Comparison of ENCODE assay signal across 8 cellular contexts in the genomic region with DNA sequence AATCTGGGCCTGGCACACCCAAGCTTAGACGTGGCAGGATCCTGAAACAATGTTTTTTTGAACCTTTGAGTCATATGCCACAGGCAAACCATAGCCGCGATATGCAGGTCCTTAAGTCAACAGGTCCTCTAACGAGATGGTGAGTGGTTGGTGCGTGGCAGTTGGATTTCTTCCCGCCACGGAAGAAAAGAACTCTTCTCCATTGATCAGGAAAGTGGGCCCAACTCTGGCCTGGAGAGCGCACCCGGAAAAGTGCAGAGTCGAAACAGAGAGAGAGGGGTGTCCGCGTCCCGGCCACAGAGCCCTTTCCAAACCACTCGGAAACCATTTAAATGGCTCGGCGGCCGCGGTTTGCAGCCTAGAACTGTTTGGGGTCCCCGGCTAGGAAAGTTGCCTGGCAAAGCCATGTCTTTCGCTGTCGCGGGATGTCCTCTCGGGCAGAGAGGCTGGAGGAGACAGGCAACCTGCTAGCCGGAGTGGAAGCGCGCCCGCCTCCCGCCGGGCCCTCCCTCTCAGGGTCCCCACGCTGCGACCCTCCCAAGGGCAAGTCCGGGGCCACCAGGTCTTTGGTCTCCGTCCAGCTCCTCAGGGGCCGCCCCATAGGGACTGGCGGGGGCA. TPM values are rescaled to one million over a fixed set of nuclear protein-coding genes. Genes with fewer than 3 reads are reported as not detected.
DNase-seq lines count a peak whose midpoint lies in the region; ATAC-seq and TF ChIP-seq lines count a peak whose summit lies in the region.

No MANE protein-coding gene starts in this region.

- H3K4me3 ChIP-seq in foreskin fibroblast (ENCODE audit: low read depth in 1 of 2, low read length in 2 of 2) (peak overlapping the region; percentile 54 to 55), ovary (peak overlapping the region; percentile 43), uterus (peak overlapping the region in 1 of 2 donors; percentile 33)

- POLR2A ChIA-PET in activated CD4-positive, alpha-beta memory T cell treated with anti-CD3 and anti-CD28 coated beads for 36 hours (lab: Charles Lee), result no interaction called here

- H3K9me3 ChIP-seq in ovary (no peaks in the 10 kb centered on the region), uterus (no peaks in the 10 kb centered on the region)

- DNase-seq in NCI-H2171 treated with DMSO at 0.1 percent for 48 hours (lab: John Stamatoyannopoulos, UW) (peak; percentile 21), NCI-H2171 (lab: John Stamatoyannopoulos, UW) (no peak), foreskin fibroblast (peak in 1 of 2 donors; percentile 19), ovary (peak in 4 of 5 donors; percentile 12 to 40 (median 22)), uterus (no peak), NCI-H510A (lab: John Stamatoyannopoulos, UW) (no peak)
- peak; percentile 17 for DNase-seq in activated CD4-positive, alpha-beta memory T cell treated with anti-CD3 and anti-CD28 coated beads for 36 hours

- H3K9me3 Mint-ChIP-seq in activated CD4-positive, alpha-beta memory T cell treated with anti-CD3 and anti-CD28 coated beads for 36 hours, result no peaks in the 10 kb centered on the region

- H3K27me3 ChIP-seq in ovary (no peaks in the 10 kb centered on the region), uterus (peaks cover 4% of the 10 kb centered on the region in 2 donors)

- CTCF ChIA-PET in activated CD4-positive, alpha-beta memory T cell treated with anti-CD3 and anti-CD28 coated beads for 36 hours (lab: Charles Lee), result interaction anchor here (1.6 to 2.5 kb wide), 2 partner anchors 14 to 81 kb away, joined by 6 to 7 read pairs; no protein-coding TSS in a partner anchor

- H3K36me3 Mint-ChIP-seq in activated CD4-positive, alpha-beta memory T cell treated with anti-CD3 and anti-CD28 coated beads for 36 hours, result no peaks in the 10 kb centered on the region

- TF ChIP-seq CTCF in foreskin fibroblast (IDR thresholded peaks at IDR 0.05; ENCODE audit: low read depth, low read length) (no peak), ovary (IDR thresholded peaks at IDR 0.05) (no peak), uterus (IDR thresholded peaks at IDR 0.05) (no peak)

- WGBS in ovary, 3 donors, result 41 to 51% (median 48%) methylated on average over 31 to 35 of the region's 35 CpGs

- H3K4me1 ChIP-seq in ovary (ENCODE audit: insufficient read depth) (peaks cover 3% of the 10 kb centered on the region), uterus (peaks cover 0 to 3% of the 10 kb centered on the region in 2 donors)

- TF ChIP-seq EP300 in ovary (IDR thresholded peaks at IDR 0.05), result no peak

- peaks cover 22% of the 10 kb centered on the region for H3K27me3 Mint-ChIP-seq in activated CD4-positive, alpha-beta memory T cell treated with anti-CD3 and anti-CD28 coated beads for 36 hours

- TF ChIP-seq POLR2A in ovary (IDR thresholded peaks at IDR 0.05) (no peak), uterus (IDR thresholded peaks at IDR 0.05) (no peak)

- peak; percentile 7 for ATAC-seq in HG02885 (IDR thresholded peaks at IDR 0.05; ENCODE audit: poor library complexity, unreplicated experiment)

- H3K36me3 ChIP-seq in ovary (no peaks in the 10 kb centered on the region), uterus (no peaks in the 10 kb centered on the region)

- H3K27ac Mint-ChIP-seq in activated CD4-positive, alpha-beta memory T cell treated with anti-CD3 and anti-CD28 coated beads for 36 hours, result no peak overlapping the region

- peak overlapping the region; percentile 80 for H3K4me3 Mint-ChIP-seq in activated CD4-positive, alpha-beta memory T cell treated with anti-CD3 and anti-CD28 coated beads for 36 hours

- H3K27ac ChIP-seq in ovary, result peak overlapping the region in 1 of 2 donors; percentile 42
- no peak overlapping the region for H3K27ac ChIP-seq in uterus

- intact Hi-C loops in activated CD4-positive, alpha-beta memory T cell treated with anti-CD3 and anti-CD28 coated beads for 36 hours (cut with micrococcal nuclease), result no loop called here
- intact Hi-C loops in ovary (cut with DNase I), result no loop called here
- intact Hi-C loops in uterus (cut with DNase I; ENCODE audit: low total_unique reads), result no loop called here

- H3K4me1 Mint-ChIP-seq in activated CD4-positive, alpha-beta memory T cell treated with anti-CD3 and anti-CD28 coated beads for 36 hours (ENCODE audit: low read depth), result peaks cover 16% of the 10 kb centered on the region

RNA-seq across cellular contexts. Expression of a gene that starts 0.8 kb away (rescaled TPM):
- total RNA-seq in activated CD4-positive, alpha-beta memory T cell treated with anti-CD3 and anti-CD28 coated beads for 36 hours, result 1 to 10 TPM; 3.2 to 4.1 TPM
- total RNA-seq in ovary (10 to 100 TPM in 1 of 7 donors, 1 to 10 TPM in 6; 2.7 to 32.7 (median 6.4) TPM), uterus (10 to 100 TPM in 1 of 4 donors, 1 to 10 TPM in 1, under 1 TPM in 1, not detected in 1; 0.29 to 17.7 (median 1.6) TPM)
- 1 to 10 TPM; 2.7 to 5.2 TPM for polyA plus RNA-seq in ovary

Comparison
In these comparisons a context has a peak if more than half of its experiments do, and no peak if none do; other contexts are left out.
1. DNase-seq: peak in NCI-H2171 treated with DMSO at 0.1 percent for 48 hours (single experiment), activated CD4-positive, alpha-beta memory T cell treated with anti-CD3 and anti-CD28 coated beads for 36 hours (single experiment) and ovary (4 of 5); none in NCI-H2171 (single experiment), uterus (0 of 2) and NCI-H510A (single experiment).